In the genomic region with DNA sequence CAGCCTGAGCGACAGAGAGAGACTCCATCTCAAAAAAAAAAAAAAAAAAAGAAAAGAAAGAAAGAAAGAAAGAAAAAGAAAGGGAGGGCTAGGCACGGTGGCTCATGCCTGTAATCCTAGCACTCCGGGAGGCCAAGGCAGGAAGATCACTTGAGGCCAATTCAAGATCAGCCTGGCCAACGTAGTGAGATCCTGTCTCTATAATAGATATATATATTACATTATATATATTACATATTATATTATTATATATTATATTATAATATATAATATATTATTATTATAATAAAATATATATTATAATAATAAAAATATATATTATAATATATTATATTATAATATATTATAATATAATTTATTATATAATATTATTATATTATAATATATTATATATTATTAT, we compare ENCODE assay signal across 27 cellular contexts.
"Had no signal": no experiment of that assay in that cellular context is flagged by ENCODE, and none has a peak within 500 bp of the region (broad histone marks: within the 10 kb centered on the region; RNA-seq: fewer than 3 reads in every experiment).

No MANE protein-coding gene starts in this region.

- H3K9me3 ChIP-seq: neutrophil, pancreas, prostate gland, right lobe of liver, sigmoid colon, stomach, thoracic aorta, thyroid gland, tibial nerve, upper lobe of left lung, vagina had no signal

- H3K27ac Mint-ChIP-seq: natural killer cell treated with Interleukin-12 subunit alpha and Interleukin-12 subunit beta and Interleukin-15 and Interleukin-18, amount 100 ng/mL, for 72 hours; stimulated activated effector memory CD8-positive, alpha-beta T cell treated with anti-CD3 and anti-CD28 coated beads, Interleukin-12 subunit alpha, Interleukin-12 subunit beta, amount 100 ng/mL, for 72 hours; stimulated activated naive B cell treated with anti-CD40 and anti-IgM and Interleukin-4, amounts not matched to agents 10 μg/mL and 1 μg/mL and 100 μg/mL, for 72 hours; stimulated activated naive CD8-positive, alpha-beta T cell treated with anti-CD3 and anti-CD28 coated beads, Interleukin-15, Interleukin-2, amounts not matched to agents 100 ng/mL and 50 ng/mL, for 24 hours had no signal

- H3K27me3 ChIP-seq: neutrophil, pancreas, right lobe of liver, sigmoid colon, stomach, thyroid gland, tibial nerve, upper lobe of left lung, vagina had no signal

- H3K4me3 Mint-ChIP-seq: natural killer cell treated with Interleukin-12 subunit alpha and Interleukin-12 subunit beta and Interleukin-15 and Interleukin-18, amount 100 ng/mL, for 72 hours; nephron progenitor cell; neural crest cell; stimulated activated effector memory CD8-positive, alpha-beta T cell treated with anti-CD3 and anti-CD28 coated beads, Interleukin-12 subunit alpha, Interleukin-12 subunit beta, amount 100 ng/mL, for 72 hours; stimulated activated naive B cell treated with anti-CD40 and anti-IgM and Interleukin-4, amounts not matched to agents 10 μg/mL and 1 μg/mL and 100 μg/mL, for 72 hours; stimulated activated naive CD8-positive, alpha-beta T cell treated with anti-CD3 and anti-CD28 coated beads, Interleukin-15, Interleukin-2, amounts not matched to agents 100 ng/mL and 50 ng/mL, for 24 hours had no signal

- ATAC-seq: natural killer cell treated with Interleukin-12 subunit alpha and Interleukin-12 subunit beta and Interleukin-15 and Interleukin-18, amount 100 ng/mL, for 72 hours; right cardiac atrium; stimulated activated effector memory CD8-positive, alpha-beta T cell treated with anti-CD3 and anti-CD28 coated beads, Interleukin-12 subunit alpha, Interleukin-12 subunit beta, amount 100 ng/mL, for 72 hours; stimulated activated naive B cell treated with anti-CD40 and anti-IgM and Interleukin-4, amounts not matched to agents 10 μg/mL and 1 μg/mL and 100 μg/mL, for 72 hours had no signal

- H3K36me3 ChIP-seq: prostate gland, thoracic aorta, vagina had no signal

- DNase-seq: nephron progenitor cell; nucleus accumbens; pancreas; retina; right cardiac atrium; right lobe of liver; sigmoid colon; small intestine; stimulated activated CD4-positive, alpha-beta T cell treated with anti-CD3 and anti-CD28 coated beads, Interleukin-15, amount 100 ng/mL, for 24 hours; stimulated activated CD4-positive, alpha-beta T cell treated with anti-CD3 and anti-CD28 coated beads, Interleukin-2, amount 100 ng/mL, for 24 hours; stimulated activated CD4-positive, alpha-beta T cell treated with anti-CD3 and anti-CD28 coated beads, Interleukin-2, amount 100 ng/mL, for 48 hours; stimulated activated CD4-positive, alpha-beta T cell treated with anti-CD3 and anti-CD28 coated beads, Interleukin-4, amount 100 ng/mL, for 24 hours; stimulated activated naive B cell treated with anti-CD40 and anti-IgM and Interleukin-4, amounts not matched to agents 10 μg/mL and 1 μg/mL and 100 μg/mL, for 72 hours; stimulated activated naive CD4-positive, alpha-beta T cell treated with Interleukin-2 at 50 U/mL for 16 hours; stomach; thyroid gland; trophoblast cell; upper lobe of left lung had no signal

- H3K4me3 ChIP-seq: pancreas, prostate gland, sigmoid colon, stomach, thoracic aorta, thyroid gland, tibial nerve, upper lobe of left lung, vagina had no signal

- H3K27me3 Mint-ChIP-seq: natural killer cell treated with Interleukin-12 subunit alpha and Interleukin-12 subunit beta and Interleukin-15 and Interleukin-18, amount 100 ng/mL, for 72 hours; stimulated activated naive B cell treated with anti-CD40 and anti-IgM and Interleukin-4, amounts not matched to agents 10 μg/mL and 1 μg/mL and 100 μg/mL, for 72 hours; stimulated activated naive CD8-positive, alpha-beta T cell treated with anti-CD3 and anti-CD28 coated beads, Interleukin-15, Interleukin-2, amounts not matched to agents 100 ng/mL and 50 ng/mL, for 24 hours had no signal

- H3K27ac ChIP-seq: neutrophil, pancreas, vagina had no signal

- H3K9me3 Mint-ChIP-seq: natural killer cell treated with Interleukin-12 subunit alpha and Interleukin-12 subunit beta and Interleukin-15 and Interleukin-18, amount 100 ng/mL, for 72 hours; nephron progenitor cell; neural crest cell; stimulated activated effector memory CD8-positive, alpha-beta T cell treated with anti-CD3 and anti-CD28 coated beads, Interleukin-12 subunit alpha, Interleukin-12 subunit beta, amount 100 ng/mL, for 72 hours; stimulated activated naive B cell treated with anti-CD40 and anti-IgM and Interleukin-4, amounts not matched to agents 10 μg/mL and 1 μg/mL and 100 μg/mL, for 72 hours; stimulated activated naive CD8-positive, alpha-beta T cell treated with anti-CD3 and anti-CD28 coated beads, Interleukin-15, Interleukin-2, amounts not matched to agents 100 ng/mL and 50 ng/mL, for 24 hours had no signal
